Comparison of ENCODE assay signal across 16 cellular contexts in genomic region chr9:33320230-33320567, GRCh38. TPM values are rescaled to one million over a fixed set of nuclear protein-coding genes. Genes with fewer than 3 reads are reported as not detected.
DNase-seq lines count a peak whose midpoint lies in the region; ATAC-seq and TF ChIP-seq lines count a peak whose summit lies in the region.
"Had no signal": no experiment of that assay in that cellular context is flagged by ENCODE, and none has a peak within 500 bp of the region (broad histone marks: within the 10 kb centered on the region; RNA-seq: fewer than 3 reads in every experiment).

No MANE protein-coding gene starts in this region.

- H3K27ac ChIP-seq in RWPE1 (peak overlapping the region; percentile 97), rectal smooth muscle tissue (ENCODE audit: low read depth, low read length) (peak overlapping the region; percentile 24)
- H3K27ac ChIP-seq: C4-2B, VCaP had no signal

- TF ChIP-seq CTCF in Calu3 (IDR thresholded peaks at IDR 0.05; ENCODE audit: unreplicated experiment) (no peak), RWPE1 (conservative IDR thresholded peaks at IDR 0.05; ENCODE audit: low read depth) (no peak), lower leg skin (IDR thresholded peaks at IDR 0.05) (no peak)

- H3K9ac ChIP-seq in rectal smooth muscle tissue (ENCODE audit: low read length): no peak overlapping the region

- POLR2A ChIA-PET in RWPE1 (lab: Yijun Ruan, JAX; ENCODE audit: low non-redundant PET): no interaction called here

- H3K36me3 Mint-ChIP-seq in Calu3 (ENCODE audit: insufficient read depth, unreplicated experiment) (peaks cover 81% of the 10 kb centered on the region), immature natural killer cell (peaks cover 48 to 64% (median 51%) of the 10 kb centered on the region in 3 donors)

- H3K36me3 ChIP-seq in rectal smooth muscle tissue (ENCODE audit: control insufficient read depth, insufficient read depth, low read length): peaks cover 32% of the 10 kb centered on the region

- WGBS in lower leg skin, 2 donors: 86 to 88% methylated on average over 1 of the region's 1 CpG

- intact Hi-C loops in Calu3 (cut with micrococcal nuclease; ENCODE audit: unreplicated experiment): no loop called here
- intact Hi-C loops in lower leg skin (cut with DNase I; ENCODE audit: low total_unique reads): no loop called here

- no peak for TF ChIP-seq POLR2A in lower leg skin (IDR thresholded peaks at IDR 0.05)

- ATAC-seq in esophagus mucosa: peak; percentile 30
- no peak for ATAC-seq in GM21737 (IDR thresholded peaks at IDR 0.05; ENCODE audit: unreplicated experiment)
- no peak for ATAC-seq in GM21423 (IDR thresholded peaks at IDR 0.05; ENCODE audit: unreplicated experiment)
- ATAC-seq: GM12878 had no signal

- DNase-seq in Calu3: no peak
- no peak for DNase-seq in RWPE1 (ENCODE audit: low spot score)
- no peak for DNase-seq in immature natural killer cell
- no peak for DNase-seq in lower leg skin (ENCODE audit: low spot score in 2 of 2)
- DNase-seq: activated T-cell treated with anti-CD3 and anti-CD28 coated beads, Interleukin-2, amount 50 U/mL, for 4 hours; posterior cingulate gyrus; stimulated activated CD4-positive, alpha-beta T cell treated with anti-CD3 and anti-CD28 coated beads, Interleukin-2, amount 100 ng/mL, for 24 hours; stimulated activated naive CD4-positive, alpha-beta T cell had no signal

- H3K27me3 Mint-ChIP-seq in Calu3 (ENCODE audit: unreplicated experiment): no peaks in the 10 kb centered on the region
- no peaks in the 10 kb centered on the region for H3K27me3 Mint-ChIP-seq in immature natural killer cell (ENCODE audit: low read depth in 3 of 3)

- CTCF ChIA-PET in Calu3 (lab: Charles Lee) (interaction anchor here (0.7 kb wide), 1 partner anchor 57 kb away, joined by 3 read pairs; no protein-coding TSS in a partner anchor), RWPE1 (lab: Yijun Ruan, JAX) (interaction anchor here (0.6 kb wide), 1 partner anchor 623 kb away, joined by 4 read pairs; no protein-coding TSS in a partner anchor)

- peak overlapping the region; percentile 26 for H3K4me3 Mint-ChIP-seq in Calu3 (ENCODE audit: low read depth, unreplicated experiment)
- no peak overlapping the region for H3K4me3 Mint-ChIP-seq in immature natural killer cell
- H3K4me3 Mint-ChIP-seq: activated T-cell treated with anti-CD3 and anti-CD28 coated beads, Interleukin-2, amount 50 U/mL, for 4 hours; mesothelial cell of epicardium had no signal

- peaks cover 9% of the 10 kb centered on the region for H3K4me1 ChIP-seq in rectal smooth muscle tissue (ENCODE audit: control insufficient read depth, insufficient read depth, low read length)

- no TSS peak for BruUV-seq in Calu3 (replicated peaks; lab: Mats Ljungman, UMichigan)

- H3K4me1 Mint-ChIP-seq in Calu3 (ENCODE audit: low read depth, unreplicated experiment) (peaks cover 11% of the 10 kb centered on the region), immature natural killer cell (no peaks in the 10 kb centered on the region)
- H3K4me1 Mint-ChIP-seq: mesothelial cell of epicardium had no signal

- H3K27me3 ChIP-seq in rectal smooth muscle tissue (ENCODE audit: control insufficient read depth, insufficient read depth, low read length): no peaks in the 10 kb centered on the region

- H3K9me3 Mint-ChIP-seq in Calu3 (ENCODE audit: low read depth, unreplicated experiment) (no peaks in the 10 kb centered on the region), immature natural killer cell (peaks cover 0 to 2% (median 0%) of the 10 kb centered on the region in 6 donors)
- H3K9me3 Mint-ChIP-seq: activated T-cell treated with anti-CD3 and anti-CD28 coated beads, Interleukin-2, amount 50 U/mL, for 4 hours had no signal

- H3K27ac Mint-ChIP-seq in Calu3 (ENCODE audit: unreplicated experiment) (peak overlapping the region; percentile 69), immature natural killer cell (no peak overlapping the region)
- H3K27ac Mint-ChIP-seq: mesothelial cell of epicardium had no signal

- H3K4me3 ChIP-seq in rectal smooth muscle tissue (ENCODE audit: low read length) (no peak overlapping the region), lower leg skin (ENCODE audit: low read depth, poor library complexity, severe bottlenecking) (no peak overlapping the region)
- H3K4me3 ChIP-seq: GM12878 had no signal

RNA-seq across cellular contexts. Expression of gene NFX1, which starts 29.9 kb away (rescaled TPM):
- 27.3 and 31.1 TPM in 2 replicates for total RNA-seq in Calu3 (2022)
- total RNA-seq in esophagus mucosa: 26.6 TPM
- 10 to 100 TPM in 2 of 3 donors, 1 to 10 TPM in 1; 8.8 to 27.0 (median 11.8) TPM for polyA plus RNA-seq in immature natural killer cell
- total RNA-seq in lower leg skin: 10 to 100 TPM; 39.3 to 53.6 (median 47.1) TPM

RNA-seq across cellular contexts. Expression of gene CHMP5, which starts 55.4 kb away (rescaled TPM):
- total RNA-seq in Calu3 (2022): 49.6 and 63.7 TPM in 2 replicates
- 46.6 TPM for total RNA-seq in esophagus mucosa
- polyA plus RNA-seq in immature natural killer cell: 10 to 100 TPM; 44.0 to 66.2 (median 57.6) TPM
- 10 to 100 TPM; 55.3 to 81.5 (median 65.6) TPM for total RNA-seq in lower leg skin

RNA-seq across cellular contexts. Expression of gene BAG1, which starts 55.7 kb away (rescaled TPM):
- 35.2 and 46.2 TPM in 2 replicates for total RNA-seq in Calu3 (2022)
- total RNA-seq in esophagus mucosa: 95.3 TPM
- 100 to 1,000 TPM in 2 of 3 donors, 10 to 100 TPM in 1; 94.7 to 164 (median 137) TPM for polyA plus RNA-seq in immature natural killer cell
- 100 to 1,000 TPM; 122 to 220 (median 172) TPM for total RNA-seq in lower leg skin
